In genomic region chr13:43988302-43988701, GRCh38 we compare ENCODE assay signal across 21 cellular contexts.
"Had no signal": no experiment of that assay in that cellular context is flagged by ENCODE, and none has a peak within 500 bp of the region (broad histone marks: within the 10 kb centered on the region; RNA-seq: fewer than 3 reads in every experiment).

No MANE protein-coding gene starts in this region.

- H3K36me3 ChIP-seq: gastroesophageal sphincter, heart left ventricle, lower lobe of right lung, spleen, upper lobe of left lung had no signal

- ATAC-seq: activated naive CD4-positive, alpha-beta T cell treated with anti-CD3 and anti-CD28 coated beads, Interleukin-2, amount 50 U/mL, for 72 hours; activated T-helper 17 cell treated with anti-CD3 and anti-CD28 coated beads, Interleukin-2, amount 50 U/mL, for 72 hours; esophagus mucosa; gastroesophageal sphincter; heart left ventricle; lower lobe of right lung had no signal

- DNase-seq: activated CD4-positive, alpha-beta T cell treated with anti-CD3 and anti-CD28 coated beads for 1 hour; activated CD4-positive, alpha-beta T cell treated with anti-CD3 and anti-CD28 coated beads, Interleukin-2, amount 50 U/mL, for 4 hours; activated CD8-positive, alpha-beta memory T cell treated with anti-CD3 and anti-CD28 coated beads for 24 hours; activated CD8-positive, alpha-beta memory T cell treated with anti-CD3 and anti-CD28 coated beads, Interleukin-2, amount 50 U/mL, for 4 hours; activated T-cell treated with anti-CD3 and anti-CD28 coated beads, Interleukin-2, amount 50 U/mL, for 24 hours; effector memory CD4-positive, alpha-beta T cell; heart left ventricle; lower lobe of right lung; naive B cell; occipital lobe; spleen; stimulated activated CD4-positive, alpha-beta T cell treated with anti-CD3 and anti-CD28 coated beads, Interleukin-4, amount 100 ng/mL, for 1 hour; stimulated activated naive CD4-positive, alpha-beta T cell treated with Interleukin-2 at 50 U/mL for 16 hours; T-helper 1 cell; upper lobe of left lung had no signal

- H3K4me3 ChIP-seq: gastroesophageal sphincter, heart left ventricle, lower lobe of right lung, spleen, upper lobe of left lung had no signal

- H3K9me3 ChIP-seq: gastroesophageal sphincter, heart left ventricle, lower lobe of right lung, spleen, upper lobe of left lung had no signal

- H3K4me1 ChIP-seq: lower lobe of right lung, upper lobe of left lung had no signal

- FAIRE-seq: colon, keratinocyte had no signal

- H3K27me3 ChIP-seq: gastroesophageal sphincter, upper lobe of left lung had no signal

- H3K27ac ChIP-seq: gastroesophageal sphincter, lower lobe of right lung, spleen, upper lobe of left lung had no signal
